Comparison of ENCODE assay signal across 16 cellular contexts in genomic region chr11:68525320-68525719, GRCh38.
DNase-seq lines count a peak whose midpoint lies in the region; ATAC-seq and TF ChIP-seq lines count a peak whose summit lies in the region.
"Had no signal": no experiment of that assay in that cellular context is flagged by ENCODE, and none has a peak within 500 bp of the region (broad histone marks: within the 10 kb centered on the region; RNA-seq: fewer than 3 reads in every experiment).

No MANE protein-coding gene starts in this region.

- 86% methylated on average over 3 of the region's 3 CpGs for WGBS in thyroid gland, 2 donors

- H3K27ac ChIP-seq in HCT116 (ENCODE audit: low read depth, low read length) (no peak overlapping the region), mucosa of rectum (ENCODE audit: low read depth in 2 of 2, low read length in 2 of 2) (peak overlapping the region; percentile 74 to 78), thyroid gland (peak overlapping the region in 2 of 3 donors; percentile 50 to 65)

- H3K27me3 Mint-ChIP-seq in endothelial cell (ENCODE audit: unreplicated experiment), result no peaks in the 10 kb centered on the region

- peaks cover 99% of the 10 kb centered on the region for H3K79me2 ChIP-seq in HCT116 (ENCODE audit: insufficient read depth, low read length)

- H3K9ac ChIP-seq in HCT116 (ENCODE audit: low read length) (no peak overlapping the region), mucosa of rectum (ENCODE audit: low read depth in 1 of 2, low read length in 2 of 2) (peak overlapping the region in 1 of 2 donors; percentile 23)

- no peak for TF ChIP-seq POLR2A in HCT116 (IDR thresholded peaks at IDR 0.05; ENCODE audit: borderline replicate concordance, extremely low read depth, insufficient read depth, insufficient read length)
- TF ChIP-seq POLR2A in thyroid gland (IDR thresholded peaks at IDR 0.05), result no peak

- H3K36me3 ChIP-seq in HCT116 (ENCODE audit: control insufficient read depth in 1 of 2, insufficient read depth in 2 of 2, low read length in 2 of 2) (peaks cover 26 to 54% of the 10 kb centered on the region in 2 experiments; a peak in 3 of 4 replicates), mucosa of rectum (ENCODE audit: control insufficient read depth in 2 of 2, insufficient read depth in 2 of 2, low read length in 2 of 2) (peaks cover 30 to 54% of the 10 kb centered on the region in 2 donors), thyroid gland (peaks cover 8 to 19% of the 10 kb centered on the region in 2 donors)

- TF ChIP-seq CTCF in HCT116 (IDR thresholded peaks at IDR 0.05 in 2 of 3, conservative IDR thresholded peaks at IDR 0.05 in 1 of 3; ENCODE audit: borderline replicate concordance in 1 of 3, insufficient read depth in 1 of 3, low read depth in 2 of 3, low read length in 2 of 3), result no peak
- no peak for TF ChIP-seq CTCF in endothelial cell (IDR thresholded peaks at IDR 0.05; ENCODE audit: unreplicated experiment)
- no peak for TF ChIP-seq CTCF in thyroid gland (IDR thresholded peaks at IDR 0.05)

- H4K20me1 ChIP-seq in HCT116 (ENCODE audit: insufficient read depth), result peaks cover 5% of the 10 kb centered on the region; the same call in 1 of the 2 replicates

- H3K4me3 ChIP-seq in HCT116 (replicated peaks in 1 of 2; ENCODE audit: low read depth in 1 of 2, low read length in 2 of 2) (no peak overlapping the region), mucosa of rectum (ENCODE audit: low read length in 2 of 2) (no peak overlapping the region), thyroid gland (replicated peaks in 1 of 3) (no peak overlapping the region)
- H3K4me3 ChIP-seq: K562 had no signal

- no peak for DNase-seq in HCT116 (ENCODE audit: low read depth, low spot score)
- no peak for DNase-seq in endothelial cell (ENCODE audit: low spot score)
- no peak for DNase-seq in thyroid gland
- DNase-seq: AML-193, Calu3, DMS53, NCI-H187 treated with DMSO at 0.1 percent for 48 hours, NCI-H345, NCI-H526 treated with DMSO at 0.1 percent for 48 hours, RPMI8226 had no signal

- peaks cover 2 to 11% of the 10 kb centered on the region in 2 experiments; a peak in 2 of 4 replicates for H3K4me1 ChIP-seq in HCT116 (ENCODE audit: control insufficient read depth in 1 of 2, insufficient read depth in 2 of 2, low read length in 2 of 2)
- peaks cover 24 to 29% of the 10 kb centered on the region in 2 donors for H3K4me1 ChIP-seq in mucosa of rectum (ENCODE audit: control insufficient read depth in 2 of 2, insufficient read depth in 2 of 2, low read length in 2 of 2)
- H3K4me1 ChIP-seq in thyroid gland, result peaks cover 40 to 46% of the 10 kb centered on the region in 2 donors

- CTCF ChIA-PET in HCT116 (lab: Charles Lee), result no interaction called here

- no TSS peak for BruUV-seq in HCT116 (replicated peaks; lab: Mats Ljungman, UMichigan)

- H3K9me3 ChIP-seq in HCT116 (ENCODE audit: control insufficient read depth in 1 of 2, insufficient read depth in 1 of 2, low read depth in 1 of 2, low read length in 2 of 2), result no peaks in the 10 kb centered on the region
- H3K9me3 ChIP-seq in mucosa of rectum (ENCODE audit: control insufficient read depth in 2 of 2, low read length in 2 of 2), result no peaks in the 10 kb centered on the region
- no peaks in the 10 kb centered on the region for H3K9me3 ChIP-seq in thyroid gland

- no peaks in the 10 kb centered on the region for H3K9me3 Mint-ChIP-seq in endothelial cell (ENCODE audit: unreplicated experiment)

- no peak overlapping the region for H2AFZ ChIP-seq in HCT116 (ENCODE audit: low read depth, low read length, poor library complexity, severe bottlenecking)

- intact Hi-C loops in HCT116 (cut with micrococcal nuclease), result no loop called here
- intact Hi-C loops in thyroid gland (cut with DNase I), result no loop called here

- ATAC-seq in HCT116, result no peak
- no peak for ATAC-seq in HG03196 (IDR thresholded peaks at IDR 0.05; ENCODE audit: unreplicated experiment)
- ATAC-seq in HG02884 (IDR thresholded peaks at IDR 0.05; ENCODE audit: unreplicated experiment), result no peak
- no peak for ATAC-seq in HG03432 (IDR thresholded peaks at IDR 0.05; ENCODE audit: unreplicated experiment)
- ATAC-seq: K562 had no signal

- H3K27me3 ChIP-seq in HCT116 (ENCODE audit: insufficient read depth, low read length) (no peaks in the 10 kb centered on the region), mucosa of rectum (ENCODE audit: control insufficient read depth in 2 of 2, insufficient read depth in 2 of 2, low read length in 2 of 2) (no peaks in the 10 kb centered on the region), thyroid gland (no peaks in the 10 kb centered on the region)

- peaks cover 36% of the 10 kb centered on the region for H3K36me3 Mint-ChIP-seq in endothelial cell (ENCODE audit: low read depth, unreplicated experiment)

- peak overlapping the region; percentile 99 for H3K27ac Mint-ChIP-seq in endothelial cell (ENCODE audit: unreplicated experiment)

- POLR2A ChIA-PET in HCT116 (lab: Charles Lee), result no interaction called here

- no peak for TF ChIP-seq RAD21 in HCT116 (IDR thresholded peaks at IDR 0.05; ENCODE audit: low read depth)

- RAD21 ChIA-PET in HCT116 (lab: Charles Lee; ENCODE audit: low non-redundant PET in 1 of 2, low total read pairs in 2 of 2, uncharacterized antibody in 2 of 2, unreplicated experiment in 2 of 2), result no interaction called here

- H3K4me2 ChIP-seq in HCT116 (ENCODE audit: low read length), result peak overlapping the region; percentile 11; the same call in 1 of the 2 replicates

- no peaks in the 10 kb centered on the region for H3K9me2 ChIP-seq in HCT116 (ENCODE audit: insufficient read depth)

- H3K4me1 Mint-ChIP-seq in endothelial cell (ENCODE audit: unreplicated experiment), result peaks cover 65% of the 10 kb centered on the region

- H3K4me3 Mint-ChIP-seq in endothelial cell (ENCODE audit: unreplicated experiment), result no peak overlapping the region
- H3K4me3 Mint-ChIP-seq: CD14-positive monocyte had no signal

TF ChIP-seq in HCT116, 20 proteins besides CTCF, POLR2A, EP300 and RAD21:
- no peak for TF ChIP-seq SIN3A (IDR thresholded peaks at IDR 0.05; ENCODE audit: low read depth)
- TF ChIP-seq EZH2phosphoT487 (IDR thresholded peaks at IDR 0.05; ENCODE audit: borderline replicate concordance), result no peak
TF ChIP-seq in HCT116: peak in this region for 0.
